1 cellular context compared by ENCODE assay signal in genomic region chr12:93198086-93198485, GRCh38.
A peak's percentile ranks its signal among the peaks of the same experiment; 100 is the strongest.
TF ChIP-seq lines count a peak whose summit lies in the region.

No MANE protein-coding gene starts in this region.

TF ChIP-seq in IMR-90, 13 proteins besides CTCF, POLR2A, EP300 and RAD21 (continued from another document):
- peak; percentile 85 for TF ChIP-seq BHLHE40 (IDR thresholded peaks at IDR 0.05; ENCODE audit: low read depth, low read length)
- TF ChIP-seq RCOR1 (IDR thresholded peaks at IDR 0.05; ENCODE audit: insufficient replicate concordance, low read length): peak; percentile 97
- TF ChIP-seq MAZ (IDR thresholded peaks at IDR 0.05; ENCODE audit: borderline replicate concordance, low read depth, low read length): peak; percentile 48; the same call in 1 of the 2 replicates
- peak; percentile 81 for TF ChIP-seq FOS (IDR thresholded peaks at IDR 0.05; ENCODE audit: low read depth, low read length)
- TF ChIP-seq NFE2L2 (IDR thresholded peaks at IDR 0.05; ENCODE audit: low read depth, low read length): peak; percentile 26; the same call in 1 of the 2 replicates
- TF ChIP-seq MXI1 (IDR thresholded peaks at IDR 0.05; ENCODE audit: borderline replicate concordance, low read depth, low read length): no peak
- TF ChIP-seq CEBPB (IDR thresholded peaks at IDR 0.05; ENCODE audit: low read depth, low read length): no peak
TF ChIP-seq in IMR-90: peak in this region for 5.
